1 cellular context compared by ENCODE assay signal in the genomic region with DNA sequence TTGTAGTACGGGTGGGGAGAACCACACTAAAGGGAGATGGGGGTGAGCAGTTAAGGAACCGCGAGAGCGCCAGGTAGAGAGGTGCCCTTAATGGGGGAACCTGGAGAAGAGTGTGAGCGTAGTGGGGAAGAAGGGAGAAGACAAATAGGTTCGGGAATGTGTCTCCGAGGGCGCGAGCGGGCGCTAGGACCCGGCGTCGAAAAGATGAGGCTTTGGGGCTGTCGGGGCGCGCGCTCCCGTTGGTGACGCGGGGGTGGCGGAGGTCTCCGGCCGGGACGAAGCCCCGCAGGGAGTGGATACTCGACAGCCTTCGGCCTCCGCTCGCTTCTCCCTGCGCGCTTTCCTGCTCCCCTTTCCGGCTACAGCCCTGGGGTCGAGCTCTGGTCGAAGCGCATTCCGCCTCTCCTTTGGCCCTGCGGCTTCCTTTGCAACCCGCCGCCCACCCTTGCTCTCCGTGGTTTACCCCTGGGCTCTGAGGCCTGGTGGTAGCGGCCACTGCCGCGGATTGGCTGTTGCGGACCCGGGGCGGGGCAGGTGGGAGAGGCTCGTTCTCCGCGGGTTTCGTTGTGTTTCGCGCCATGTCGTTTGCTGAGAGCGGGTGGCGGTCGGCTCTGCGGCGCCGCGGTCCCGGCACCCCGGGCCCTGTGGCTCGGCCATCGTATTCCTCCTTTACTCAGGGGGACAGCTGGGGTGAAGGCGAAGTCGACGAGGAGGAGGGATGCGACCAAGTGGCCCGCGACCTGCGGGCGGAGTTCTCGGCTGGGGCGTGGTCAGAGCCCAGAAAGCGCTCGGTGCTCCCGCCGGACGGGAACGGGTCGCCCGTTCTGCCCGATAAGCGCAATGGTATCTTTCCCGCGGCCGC.
A peak's percentile ranks its signal among the peaks of the same experiment; 100 is the strongest.
TF ChIP-seq lines count a peak whose summit lies in the region.

TSS of gene ARL6IP6 (plus strand) at position 574 of the 862 bp plus-strand sequence. CDS start at position 579, 5 bp downstream.

TF ChIP-seq in HepG2, 621 proteins besides CTCF, POLR2A, EP300 and RAD21 (continued from another document and continues in another):
- TF ChIP-seq, protein P1, sequence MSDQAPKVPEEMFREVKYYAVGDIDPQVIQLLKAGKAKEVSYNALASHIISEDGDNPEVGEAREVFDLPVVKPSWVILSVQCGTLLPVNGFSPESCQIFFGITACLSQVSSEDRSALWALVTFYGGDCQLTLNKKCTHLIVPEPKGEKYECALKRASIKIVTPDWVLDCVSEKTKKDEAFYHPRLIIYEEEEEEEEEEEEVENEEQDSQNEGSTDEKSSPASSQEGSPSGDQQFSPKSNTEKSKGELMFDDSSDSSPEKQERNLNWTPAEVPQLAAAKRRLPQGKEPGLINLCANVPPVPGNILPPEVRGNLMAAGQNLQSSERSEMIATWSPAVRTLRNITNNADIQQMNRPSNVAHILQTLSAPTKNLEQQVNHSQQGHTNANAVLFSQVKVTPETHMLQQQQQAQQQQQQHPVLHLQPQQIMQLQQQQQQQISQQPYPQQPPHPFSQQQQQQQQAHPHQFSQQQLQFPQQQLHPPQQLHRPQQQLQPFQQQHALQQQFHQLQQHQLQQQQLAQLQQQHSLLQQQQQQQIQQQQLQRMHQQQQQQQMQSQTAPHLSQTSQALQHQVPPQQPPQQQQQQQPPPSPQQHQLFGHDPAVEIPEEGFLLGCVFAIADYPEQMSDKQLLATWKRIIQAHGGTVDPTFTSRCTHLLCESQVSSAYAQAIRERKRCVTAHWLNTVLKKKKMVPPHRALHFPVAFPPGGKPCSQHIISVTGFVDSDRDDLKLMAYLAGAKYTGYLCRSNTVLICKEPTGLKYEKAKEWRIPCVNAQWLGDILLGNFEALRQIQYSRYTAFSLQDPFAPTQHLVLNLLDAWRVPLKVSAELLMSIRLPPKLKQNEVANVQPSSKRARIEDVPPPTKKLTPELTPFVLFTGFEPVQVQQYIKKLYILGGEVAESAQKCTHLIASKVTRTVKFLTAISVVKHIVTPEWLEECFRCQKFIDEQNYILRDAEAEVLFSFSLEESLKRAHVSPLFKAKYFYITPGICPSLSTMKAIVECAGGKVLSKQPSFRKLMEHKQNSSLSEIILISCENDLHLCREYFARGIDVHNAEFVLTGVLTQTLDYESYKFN (CRISPR knock-in tag; conservative IDR thresholded peaks at IDR 0.05): peak; percentile 32
- peak; percentile 93 for TF ChIP-seq TAF1 (CRISPR knock-in tag; IDR thresholded peaks at IDR 0.05)
- TF ChIP-seq RBFOX2 (IDR thresholded peaks at IDR 0.05; ENCODE audit: low read depth, low read length): peak; percentile 98
- peak; percentile 82; the same call in 1 of the 2 replicates for TF ChIP-seq NCOA1 (CRISPR knock-in tag; IDR thresholded peaks at IDR 0.05)
- no peak for TF ChIP-seq EZH2 (conservative IDR thresholded peaks at IDR 0.05; ENCODE audit: low read depth, low read length)
- TF ChIP-seq, protein P2, sequence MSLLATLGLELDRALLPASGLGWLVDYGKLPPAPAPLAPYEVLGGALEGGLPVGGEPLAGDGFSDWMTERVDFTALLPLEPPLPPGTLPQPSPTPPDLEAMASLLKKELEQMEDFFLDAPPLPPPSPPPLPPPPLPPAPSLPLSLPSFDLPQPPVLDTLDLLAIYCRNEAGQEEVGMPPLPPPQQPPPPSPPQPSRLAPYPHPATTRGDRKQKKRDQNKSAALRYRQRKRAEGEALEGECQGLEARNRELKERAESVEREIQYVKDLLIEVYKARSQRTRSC (CRISPR knock-in tag; IDR thresholded peaks at IDR 0.05; ENCODE audit: low read depth): no peak
- peak; percentile 89; the same call in 1 of the 2 replicates for TF ChIP-seq ZNF354B (CRISPR knock-in tag; IDR thresholded peaks at IDR 0.05)
- peak; percentile 75 for TF ChIP-seq IRX3 (CRISPR knock-in tag; IDR thresholded peaks at IDR 0.05; ENCODE audit: borderline replicate concordance, low read depth)
- TF ChIP-seq RFX1 (IDR thresholded peaks at IDR 0.05): no peak
- TF ChIP-seq ZSCAN12 (CRISPR knock-in tag; IDR thresholded peaks at IDR 0.05): peak; percentile 66; the same call in 1 of the 2 replicates
- TF ChIP-seq ZKSCAN1 (IDR thresholded peaks at IDR 0.05; ENCODE audit: low read length): no peak; the same call in 1 of the 2 replicates
- no peak; the same call in 1 of the 2 replicates for TF ChIP-seq HMG20A (CRISPR knock-in tag; IDR thresholded peaks at IDR 0.05; ENCODE audit: borderline replicate concordance)
- TF ChIP-seq, protein P3, sequence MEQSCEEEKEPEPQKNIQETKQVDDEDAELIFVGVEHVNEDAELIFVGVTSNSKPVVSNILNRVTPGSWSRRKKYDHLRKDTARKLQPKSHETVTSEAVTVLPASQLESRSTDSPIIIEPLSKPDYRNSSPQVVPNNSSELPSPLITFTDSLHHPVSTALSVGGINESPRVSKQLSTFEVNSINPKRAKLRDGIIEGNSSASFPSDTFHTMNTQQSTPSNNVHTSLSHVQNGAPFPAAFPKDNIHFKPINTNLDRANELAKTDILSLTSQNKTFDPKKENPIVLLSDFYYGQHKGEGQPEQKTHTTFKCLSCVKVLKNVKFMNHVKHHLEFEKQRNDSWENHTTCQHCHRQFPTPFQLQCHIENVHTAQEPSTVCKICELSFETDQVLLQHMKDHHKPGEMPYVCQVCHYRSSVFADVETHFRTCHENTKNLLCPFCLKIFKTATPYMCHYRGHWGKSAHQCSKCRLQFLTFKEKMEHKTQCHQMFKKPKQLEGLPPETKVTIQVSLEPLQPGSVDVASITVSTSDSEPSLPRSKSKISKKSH (CRISPR knock-in tag; IDR thresholded peaks at IDR 0.05; ENCODE audit: borderline replicate concordance): peak; percentile 96
- TF ChIP-seq KAT2B (IDR thresholded peaks at IDR 0.05; ENCODE audit: borderline replicate concordance, low read depth, low read length): no peak
- TF ChIP-seq, protein P4, sequence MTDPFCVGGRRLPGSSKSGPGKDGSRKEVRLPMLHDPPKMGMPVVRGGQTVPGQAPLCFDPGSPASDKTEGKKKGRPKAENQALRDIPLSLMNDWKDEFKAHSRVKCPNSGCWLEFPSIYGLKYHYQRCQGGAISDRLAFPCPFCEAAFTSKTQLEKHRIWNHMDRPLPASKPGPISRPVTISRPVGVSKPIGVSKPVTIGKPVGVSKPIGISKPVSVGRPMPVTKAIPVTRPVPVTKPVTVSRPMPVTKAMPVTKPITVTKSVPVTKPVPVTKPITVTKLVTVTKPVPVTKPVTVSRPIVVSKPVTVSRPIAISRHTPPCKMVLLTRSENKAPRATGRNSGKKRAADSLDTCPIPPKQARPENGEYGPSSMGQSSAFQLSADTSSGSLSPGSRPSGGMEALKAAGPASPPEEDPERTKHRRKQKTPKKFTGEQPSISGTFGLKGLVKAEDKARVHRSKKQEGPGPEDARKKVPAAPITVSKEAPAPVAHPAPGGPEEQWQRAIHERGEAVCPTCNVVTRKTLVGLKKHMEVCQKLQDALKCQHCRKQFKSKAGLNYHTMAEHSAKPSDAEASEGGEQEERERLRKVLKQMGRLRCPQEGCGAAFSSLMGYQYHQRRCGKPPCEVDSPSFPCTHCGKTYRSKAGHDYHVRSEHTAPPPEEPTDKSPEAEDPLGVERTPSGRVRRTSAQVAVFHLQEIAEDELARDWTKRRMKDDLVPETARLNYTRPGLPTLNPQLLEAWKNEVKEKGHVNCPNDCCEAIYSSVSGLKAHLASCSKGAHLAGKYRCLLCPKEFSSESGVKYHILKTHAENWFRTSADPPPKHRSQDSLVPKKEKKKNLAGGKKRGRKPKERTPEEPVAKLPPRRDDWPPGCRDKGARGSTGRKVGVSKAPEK (CRISPR knock-in tag; IDR thresholded peaks at IDR 0.05; ENCODE audit: borderline replicate concordance): peak; percentile 73; the same call in 1 of the 2 replicates
- TF ChIP-seq NFE2L2 (IDR thresholded peaks at IDR 0.05; ENCODE audit: low read length): no peak
- no peak; the same call in 1 of the 2 replicates for TF ChIP-seq ARHGAP35 (CRISPR knock-in tag; IDR thresholded peaks at IDR 0.05; ENCODE audit: borderline replicate concordance)
- TF ChIP-seq HDAC2 (CRISPR knock-in tag; IDR thresholded peaks at IDR 0.05): no peak; the same call in 1 of the 2 replicates
- TF ChIP-seq, protein P5, sequence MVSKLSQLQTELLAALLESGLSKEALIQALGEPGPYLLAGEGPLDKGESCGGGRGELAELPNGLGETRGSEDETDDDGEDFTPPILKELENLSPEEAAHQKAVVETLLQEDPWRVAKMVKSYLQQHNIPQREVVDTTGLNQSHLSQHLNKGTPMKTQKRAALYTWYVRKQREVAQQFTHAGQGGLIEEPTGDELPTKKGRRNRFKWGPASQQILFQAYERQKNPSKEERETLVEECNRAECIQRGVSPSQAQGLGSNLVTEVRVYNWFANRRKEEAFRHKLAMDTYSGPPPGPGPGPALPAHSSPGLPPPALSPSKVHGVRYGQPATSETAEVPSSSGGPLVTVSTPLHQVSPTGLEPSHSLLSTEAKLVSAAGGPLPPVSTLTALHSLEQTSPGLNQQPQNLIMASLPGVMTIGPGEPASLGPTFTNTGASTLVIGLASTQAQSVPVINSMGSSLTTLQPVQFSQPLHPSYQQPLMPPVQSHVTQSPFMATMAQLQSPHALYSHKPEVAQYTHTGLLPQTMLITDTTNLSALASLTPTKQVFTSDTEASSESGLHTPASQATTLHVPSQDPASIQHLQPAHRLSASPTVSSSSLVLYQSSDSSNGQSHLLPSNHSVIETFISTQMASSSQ (IDR thresholded peaks at IDR 0.05; ENCODE audit: low read depth): 0 out of 2 replicates have a peak, but pooled peaks have one; percentile 47
- TF ChIP-seq, protein P5 (CRISPR knock-in tag; IDR thresholded peaks at IDR 0.05; ENCODE audit: borderline replicate concordance): peak; percentile 6; the same call in 1 of the 2 replicates
- TF ChIP-seq KAT8 (CRISPR knock-in tag; IDR thresholded peaks at IDR 0.05): no peak
- TF ChIP-seq ZNF460 (CRISPR knock-in tag; IDR thresholded peaks at IDR 0.05; ENCODE audit: borderline replicate concordance): no peak
- TF ChIP-seq SP140L (CRISPR knock-in tag; IDR thresholded peaks at IDR 0.05; ENCODE audit: borderline replicate concordance): no peak
- TF ChIP-seq ZBTB21 (CRISPR knock-in tag; IDR thresholded peaks at IDR 0.05): no peak
- TF ChIP-seq ZNF232 (CRISPR knock-in tag; IDR thresholded peaks at IDR 0.05; ENCODE audit: borderline replicate concordance): peak; percentile 91
- TF ChIP-seq, protein P6, sequence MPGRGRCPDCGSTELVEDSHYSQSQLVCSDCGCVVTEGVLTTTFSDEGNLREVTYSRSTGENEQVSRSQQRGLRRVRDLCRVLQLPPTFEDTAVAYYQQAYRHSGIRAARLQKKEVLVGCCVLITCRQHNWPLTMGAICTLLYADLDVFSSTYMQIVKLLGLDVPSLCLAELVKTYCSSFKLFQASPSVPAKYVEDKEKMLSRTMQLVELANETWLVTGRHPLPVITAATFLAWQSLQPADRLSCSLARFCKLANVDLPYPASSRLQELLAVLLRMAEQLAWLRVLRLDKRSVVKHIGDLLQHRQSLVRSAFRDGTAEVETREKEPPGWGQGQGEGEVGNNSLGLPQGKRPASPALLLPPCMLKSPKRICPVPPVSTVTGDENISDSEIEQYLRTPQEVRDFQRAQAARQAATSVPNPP (CRISPR knock-in tag; IDR thresholded peaks at IDR 0.05): peak; percentile 92; the same call in 1 of the 2 replicates
- TF ChIP-seq ZNF674 (CRISPR knock-in tag; IDR thresholded peaks at IDR 0.05; ENCODE audit: low read depth): peak; percentile 81; the same call in 1 of the 2 replicates
- no peak for TF ChIP-seq ZKSCAN8 (CRISPR knock-in tag; IDR thresholded peaks at IDR 0.05; ENCODE audit: borderline replicate concordance)
- TF ChIP-seq ZNF549 (CRISPR knock-in tag; IDR thresholded peaks at IDR 0.05): no peak
- no peak for TF ChIP-seq PRPF4 (IDR thresholded peaks at IDR 0.05; ENCODE audit: low read depth, low read length, poor library complexity, severe bottlenecking)
- TF ChIP-seq, protein P7, sequence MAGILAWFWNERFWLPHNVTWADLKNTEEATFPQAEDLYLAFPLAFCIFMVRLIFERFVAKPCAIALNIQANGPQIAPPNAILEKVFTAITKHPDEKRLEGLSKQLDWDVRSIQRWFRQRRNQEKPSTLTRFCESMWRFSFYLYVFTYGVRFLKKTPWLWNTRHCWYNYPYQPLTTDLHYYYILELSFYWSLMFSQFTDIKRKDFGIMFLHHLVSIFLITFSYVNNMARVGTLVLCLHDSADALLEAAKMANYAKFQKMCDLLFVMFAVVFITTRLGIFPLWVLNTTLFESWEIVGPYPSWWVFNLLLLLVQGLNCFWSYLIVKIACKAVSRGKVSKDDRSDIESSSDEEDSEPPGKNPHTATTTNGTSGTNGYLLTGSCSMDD (CRISPR knock-in tag; IDR thresholded peaks at IDR 0.05): no peak; the same call in 1 of the 2 replicates
- peak; percentile 86 for TF ChIP-seq MEIS2 (CRISPR knock-in tag; IDR thresholded peaks at IDR 0.05)
- TF ChIP-seq ZNF12 (CRISPR knock-in tag; IDR thresholded peaks at IDR 0.05): no peak
- peak; percentile 25; the same call in 1 of the 2 replicates for TF ChIP-seq AHR (CRISPR knock-in tag; IDR thresholded peaks at IDR 0.05)
- TF ChIP-seq ZNF451 (CRISPR knock-in tag; IDR thresholded peaks at IDR 0.05): no peak
- TF ChIP-seq ZNF18 (CRISPR knock-in tag; IDR thresholded peaks at IDR 0.05; ENCODE audit: insufficient replicate concordance): peak; percentile 96
- no peak for TF ChIP-seq ZNF660 (CRISPR knock-in tag; IDR thresholded peaks at IDR 0.05; ENCODE audit: borderline replicate concordance, low read depth)
- TF ChIP-seq ZNF10 (CRISPR knock-in tag; IDR thresholded peaks at IDR 0.05; ENCODE audit: borderline replicate concordance, low read depth): no peak
- peak; percentile 91; the same call in 1 of the 2 replicates for TF ChIP-seq ZFP41 (CRISPR knock-in tag; IDR thresholded peaks at IDR 0.05; ENCODE audit: borderline replicate concordance)
